In genomic region chr2:23423062-23423872, GRCh38 we compare ENCODE assay signal across 26 cellular contexts. TPM values are rescaled to one million over a fixed set of nuclear protein-coding genes. Genes with fewer than 3 reads are reported as not detected.
DNase-seq lines count a peak whose midpoint lies in the region; ATAC-seq and TF ChIP-seq lines count a peak whose summit lies in the region.
"Had no signal": no experiment of that assay in that cellular context is flagged by ENCODE, and none has a peak within 500 bp of the region (broad histone marks: within the 10 kb centered on the region; RNA-seq: fewer than 3 reads in every experiment).

No MANE protein-coding gene starts in this region.

- peaks cover 2% of the 10 kb centered on the region for H3K4me1 Mint-ChIP-seq in endodermal cell
- H3K4me1 Mint-ChIP-seq in neural crest cell = peaks cover 28% of the 10 kb centered on the region
- H3K4me1 Mint-ChIP-seq: IgD-negative memory B cell had no signal

- intact Hi-C loops in left cardiac atrium (cut with DNase I) = no loop called here

- H3K27me3 Mint-ChIP-seq in endodermal cell (ENCODE audit: insufficient read depth) (no peaks in the 10 kb centered on the region), neural crest cell (ENCODE audit: low read depth) (no peaks in the 10 kb centered on the region)
- H3K27me3 Mint-ChIP-seq: IgD-negative memory B cell had no signal

- no peak overlapping the region for H3K9ac ChIP-seq in endodermal cell (ENCODE audit: extremely low read depth, low read length, poor library complexity, severe bottlenecking)
- H3K9ac ChIP-seq: BLaER1 had no signal

- TF ChIP-seq CTCF in right atrium auricular region (IDR thresholded peaks at IDR 0.05) = no peak
- no peak for TF ChIP-seq CTCF in endodermal cell (conservative IDR thresholded peaks at IDR 0.05)
- TF ChIP-seq CTCF in neural crest cell (conservative IDR thresholded peaks at IDR 0.05) = no peak

- H3K4me1 ChIP-seq in right atrium auricular region (peaks cover 0 to 11% of the 10 kb centered on the region in 2 donors), endodermal cell (ENCODE audit: control insufficient read depth, insufficient read depth, low read length) (no peaks in the 10 kb centered on the region)
- H3K4me1 ChIP-seq: BLaER1 had no signal

- H3K27me3 ChIP-seq in right atrium auricular region (no peaks in the 10 kb centered on the region), endodermal cell (ENCODE audit: control insufficient read depth, insufficient read depth, low read length, poor library complexity, severe bottlenecking) (no peaks in the 10 kb centered on the region)
- H3K27me3 ChIP-seq: BLaER1, body of pancreas, MG63, Peyer's patch, SJSA1, upper lobe of left lung had no signal

- H3K36me3 ChIP-seq in right atrium auricular region (no peaks in the 10 kb centered on the region), endodermal cell (ENCODE audit: control insufficient read depth, insufficient read depth, low read length) (no peaks in the 10 kb centered on the region)
- H3K36me3 ChIP-seq: BLaER1, MG63, Peyer's patch, SJSA1, upper lobe of left lung had no signal

- H3K9me3 ChIP-seq in right atrium auricular region = no peaks in the 10 kb centered on the region
- no peaks in the 10 kb centered on the region for H3K9me3 ChIP-seq in endodermal cell (ENCODE audit: control insufficient read depth, low read length)
- H3K9me3 ChIP-seq: BLaER1, body of pancreas, MG63, Peyer's patch, SJSA1, upper lobe of left lung had no signal

- H3K27ac ChIP-seq in right atrium auricular region = no peak overlapping the region
- H3K27ac ChIP-seq in endodermal cell (ENCODE audit: low read depth, low read length) = peak overlapping the region; percentile 36
- no peak overlapping the region for H3K27ac ChIP-seq in substantia nigra (ENCODE audit: low read depth, low read length, poor library complexity, severe bottlenecking)
- H3K27ac ChIP-seq: BLaER1, body of pancreas, SJSA1, upper lobe of left lung had no signal

- no peak for ATAC-seq in left cardiac atrium
- no peak for ATAC-seq in HG03565 (IDR thresholded peaks at IDR 0.05; ENCODE audit: unreplicated experiment)
- ATAC-seq in HG03521 (IDR thresholded peaks at IDR 0.05; ENCODE audit: unreplicated experiment) = no peak
- ATAC-seq: body of pancreas; stimulated activated naive CD8-positive, alpha-beta T cell treated with anti-CD3 and anti-CD28 coated beads, Interleukin-15, Interleukin-2, amounts not matched to agents 100 U/mL and 50 U/mL, for 24 hours had no signal

- H3K9me3 Mint-ChIP-seq in endodermal cell (no peaks in the 10 kb centered on the region), neural crest cell (no peaks in the 10 kb centered on the region)
- H3K9me3 Mint-ChIP-seq: IgD-negative memory B cell had no signal

- H3K36me3 Mint-ChIP-seq in endodermal cell (ENCODE audit: low read depth) (no peaks in the 10 kb centered on the region), neural crest cell (ENCODE audit: low read depth) (no peaks in the 10 kb centered on the region)
- H3K36me3 Mint-ChIP-seq: IgD-negative memory B cell had no signal

- no peak overlapping the region for H3K27ac Mint-ChIP-seq in endodermal cell
- H3K27ac Mint-ChIP-seq in neural crest cell (ENCODE audit: unreplicated experiment) = peak overlapping the region; percentile 94
- H3K27ac Mint-ChIP-seq: IgD-negative memory B cell had no signal

- DNase-seq in right atrium auricular region (ENCODE audit: low spot score) (peak; percentile 42), left cardiac atrium (no peak), endodermal cell (peak; percentile 57), neural crest cell (ENCODE audit: low read depth, low spot score) (peak; percentile 27), ureter (ENCODE audit: low spot score) (peak; percentile 35), substantia nigra (lab: John Stamatoyannopoulos, UW) (no peak)
- DNase-seq: activated CD4-positive, alpha-beta T cell treated with anti-CD3 and anti-CD28 coated beads, Interleukin-2, amount 50 U/mL, for 1 hour; activated effector memory CD4-positive, alpha-beta T cell treated with anti-CD3 and anti-CD28 coated beads, Interleukin-2, amount 50 U/mL, for 16 hours; body of pancreas; COR-L47; DMS79 treated with DMSO at 0.1 percent for 48 hours; kidney glomerular epithelial cell; mesendoderm; MG63; NCI-H1436 treated with DMSO at 0.1 percent for 48 hours; NCI-H510A; stimulated activated CD4-positive, alpha-beta T cell treated with anti-CD3 and anti-CD28 coated beads, Interleukin-12 subunit alpha, Interleukin-12 subunit beta, amount 100 ng/mL, for 4 hours; stimulated activated CD4-positive, alpha-beta T cell treated with anti-CD3 and anti-CD28 coated beads, Interleukin-4, amount 100 ng/mL, for 4 hours; stimulated activated naive CD8-positive, alpha-beta T cell treated with anti-CD3 and anti-CD28 coated beads, Interleukin-15, Interleukin-2, amounts not matched to agents 100 U/mL and 50 U/mL, for 24 hours had no signal

- WGBS in endodermal cell (ENCODE audit: insufficient coverage in 1 of 2, insufficient read length in 1 of 2), 2 experiments = 70 to 79% methylated on average over 22 to 31 of the region's 31 CpGs

- no peak overlapping the region for H3K4me3 ChIP-seq in right atrium auricular region
- no peak overlapping the region for H3K4me3 ChIP-seq in endodermal cell (ENCODE audit: low read length)
- H3K4me3 ChIP-seq: BLaER1, body of pancreas, MG63, Peyer's patch, SJSA1, upper lobe of left lung had no signal

- H3K4me3 Mint-ChIP-seq in endodermal cell (no peak overlapping the region), neural crest cell (peak overlapping the region; percentile 29)
- H3K4me3 Mint-ChIP-seq: IgD-negative memory B cell had no signal

RNA-seq across cellular contexts. Expression of gene KLHL29, which starts 38.3 kb away (rescaled TPM):
- total RNA-seq in right atrium auricular region (1 to 10 TPM; 2.0 to 4.2 TPM), left cardiac atrium (1 to 10 TPM; 1.3 to 3.3 TPM), endodermal cell (1 to 10 TPM; 1.0 to 2.4 TPM), neural crest cell (7.3 and 8.4 TPM in 2 replicates), ureter (16.8 TPM)
- polyA plus RNA-seq in endodermal cell (2013, experiment 1 of 2) = 5.7 TPM
- 4.6 TPM for polyA plus RNA-seq in endodermal cell (2013, experiment 2 of 2)

Comparison
In these comparisons a context has a peak if more than half of its experiments do, and no peak if none do; other contexts are left out.
1. DNase-seq: peak in right atrium auricular region (single experiment), endodermal cell (single experiment), neural crest cell (single experiment) and ureter (single experiment); none in left cardiac atrium (single experiment) and substantia nigra (0 of 49).